18 cellular contexts compared by ENCODE assay signal in genomic region chr5:73288803-73289720, GRCh38.
A peak's percentile ranks its signal among the peaks of the same experiment; 100 is the strongest.
DNase-seq lines count a peak whose midpoint lies in the region; ATAC-seq and TF ChIP-seq lines count a peak whose summit lies in the region.
"Had no signal": no experiment of that assay in that cellular context is flagged by ENCODE, and none has a peak within 500 bp of the region (broad histone marks: within the 10 kb centered on the region; RNA-seq: fewer than 3 reads in every experiment).

No MANE protein-coding gene starts in this region.

- H3K4me2 ChIP-seq in mammary epithelial cell (ENCODE audit: insufficient read depth, low read depth, low read length), result no peak overlapping the region
- H3K4me2 ChIP-seq: PC-9 had no signal

- no peak overlapping the region for H3K9ac ChIP-seq in mammary epithelial cell (ENCODE audit: insufficient read depth, low read length)

- dilution Hi-C loops in mammary epithelial cell (cut with HindIII; ENCODE audit: low sequenced_read_pairs), result no loop called here

- POLR2A ChIA-PET in MCF 10A (lab: Yijun Ruan, JAX), result interaction anchor here (0.6 to 0.9 kb wide), 2 partner anchors 43 to 943 kb away, joined by 3 read pairs; no protein-coding TSS in a partner anchor

- H4K20me1 ChIP-seq in mammary epithelial cell (ENCODE audit: insufficient read depth, low read length), result no peaks in the 10 kb centered on the region

- intact Hi-C loops in MCF 10A (cut with micrococcal nuclease), result no loop called here
- intact Hi-C loops in mammary epithelial cell (cut with micrococcal nuclease), result no loop called here

- WGBS in mammary epithelial cell (ENCODE audit: low coverage, missing lambda C conversion rate), result 80% methylated on average over 6 of the region's 6 CpGs

- no peaks in the 10 kb centered on the region for H3K27me3 Mint-ChIP-seq in MCF 10A (ENCODE audit: insufficient read depth, unreplicated experiment)
- H3K27me3 Mint-ChIP-seq in endothelial cell (ENCODE audit: unreplicated experiment), result peaks cover 5% of the 10 kb centered on the region

- TF ChIP-seq CTCF in MCF 10A (IDR thresholded peaks at IDR 0.05; ENCODE audit: unreplicated experiment) (no peak), mammary epithelial cell (conservative IDR thresholded peaks at IDR 0.05 in 1 of 2, IDR thresholded peaks at IDR 0.05 in 1 of 2; ENCODE audit: extremely low read depth in 1 of 2, insufficient read depth in 1 of 2, low read depth in 1 of 2, low read length in 2 of 2) (no peak), endothelial cell (IDR thresholded peaks at IDR 0.05; ENCODE audit: unreplicated experiment) (no peak)

- H3K9me3 ChIP-seq in mammary epithelial cell (replicated peaks; ENCODE audit: insufficient read depth, low read length), result no peaks in the 10 kb centered on the region

- H3K36me3 Mint-ChIP-seq in MCF 10A (ENCODE audit: insufficient read depth, unreplicated experiment) (no peaks in the 10 kb centered on the region), endothelial cell (ENCODE audit: low read depth, unreplicated experiment) (no peaks in the 10 kb centered on the region)
- H3K36me3 Mint-ChIP-seq: T-cell had no signal

- in situ Hi-C loops in mammary epithelial cell (cut with MboI; ENCODE audit: low sequenced_read_pairs in 2 of 2), result no loop called here

- H3K79me2 ChIP-seq in mammary epithelial cell (ENCODE audit: insufficient read depth, low read length), result no peaks in the 10 kb centered on the region

- H3K27ac Mint-ChIP-seq in MCF 10A (ENCODE audit: low read depth, unreplicated experiment) (peak overlapping the region; percentile 6), endothelial cell (ENCODE audit: unreplicated experiment) (no peak overlapping the region)
- H3K27ac Mint-ChIP-seq: T-cell had no signal

- no peaks in the 10 kb centered on the region for H3K27me3 ChIP-seq in mammary epithelial cell (ENCODE audit: insufficient read depth, low read length)

- H3K27ac ChIP-seq in mammary epithelial cell (ENCODE audit: insufficient read depth, low read depth, low read length), result no peak overlapping the region
- H3K27ac ChIP-seq: PC-9, SK-N-MC had no signal

- H3K4me3 Mint-ChIP-seq in MCF 10A (ENCODE audit: unreplicated experiment) (no peak overlapping the region), endothelial cell (ENCODE audit: unreplicated experiment) (peak overlapping the region; percentile 5)
- H3K4me3 Mint-ChIP-seq: T-cell had no signal

- H3K4me1 ChIP-seq in mammary epithelial cell (ENCODE audit: insufficient read depth, low read length), result no peaks in the 10 kb centered on the region

- BruUV-seq in MCF 10A (replicated peaks; lab: Mats Ljungman, UMichigan) (no TSS peak), mammary epithelial cell (replicated peaks; lab: Mats Ljungman, UMichigan) (no TSS peak)

- H3K4me1 Mint-ChIP-seq in MCF 10A (ENCODE audit: insufficient read depth, unreplicated experiment) (no peaks in the 10 kb centered on the region), endothelial cell (ENCODE audit: unreplicated experiment) (no peaks in the 10 kb centered on the region)
- H3K4me1 Mint-ChIP-seq: T-cell had no signal

- H3K9me3 Mint-ChIP-seq in MCF 10A (ENCODE audit: unreplicated experiment) (no peaks in the 10 kb centered on the region), endothelial cell (ENCODE audit: unreplicated experiment) (no peaks in the 10 kb centered on the region)

- no peak for DNase-seq in MCF 10A (ENCODE audit: unreplicated experiment)
- no peak for DNase-seq in mammary epithelial cell
- peak; percentile 57 for DNase-seq in NCI-H2227 (lab: John Stamatoyannopoulos, UW; ENCODE audit: unreplicated experiment)
- no peak for DNase-seq in endothelial cell (ENCODE audit: low spot score)
- DNase-seq in GM19240 (ENCODE audit: insufficient read length, low spot score), result no peak
- no peak for DNase-seq in NCI-H526 (lab: John Stamatoyannopoulos, UW)
- no peak for DNase-seq in NCI-H1694 (lab: John Stamatoyannopoulos, UW)
- DNase-seq: C1 segment of cervical spinal cord, DMS153, GOT3, Kasumi-1, NCI-H1436, NCI-H2171 treated with DMSO at 0.1 percent for 48 hours, NCI-H510A treated with DMSO at 0.1 percent for 48 hours, PC-9, T-cell had no signal

- H3K36me3 ChIP-seq in mammary epithelial cell (ENCODE audit: insufficient read depth, low read length), result no peaks in the 10 kb centered on the region

- H2AFZ ChIP-seq in mammary epithelial cell (ENCODE audit: low read depth, low read length), result no peak overlapping the region
- H2AFZ ChIP-seq: PC-9 had no signal

- ATAC-seq in GM18519 (IDR thresholded peaks at IDR 0.05; ENCODE audit: low FRiP score, unreplicated experiment), result no peak
- ATAC-seq: T-cell had no signal

- CTCF ChIA-PET in MCF 10A (lab: Yijun Ruan, JAX) (no interaction called here), mammary epithelial cell (lab: Charles Lee; ENCODE audit: low non-redundant PET) (no interaction called here)

- H3K4me3 ChIP-seq in mammary epithelial cell (replicated peaks in 1 of 3; ENCODE audit: insufficient read depth in 1 of 3, low read depth in 2 of 3, low read length in 3 of 3), result no peak overlapping the region
- H3K4me3 ChIP-seq: PC-9, SK-N-MC had no signal
